In the genomic region with DNA sequence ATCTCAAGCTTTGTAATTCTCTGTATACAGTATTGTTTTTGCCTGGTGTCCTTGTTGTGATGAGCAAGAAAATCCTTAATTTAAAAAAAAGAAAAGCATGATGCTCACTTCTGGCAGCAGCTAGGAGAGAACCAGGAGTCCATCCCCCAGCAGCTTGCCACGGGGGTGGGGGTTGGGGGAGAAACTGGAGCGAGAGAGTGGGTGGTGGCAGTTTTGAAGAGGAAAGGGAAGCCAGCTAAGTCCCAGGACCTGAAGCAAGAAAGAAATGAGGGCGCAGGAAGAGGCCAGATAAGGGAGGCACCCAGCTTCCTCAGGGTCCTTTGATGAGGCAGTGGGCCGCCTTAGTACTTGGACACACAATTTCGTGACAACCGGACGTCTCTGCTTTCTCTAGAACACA, we compare ENCODE assay signal across 17 cellular contexts. TPM values are rescaled to one million over a fixed set of nuclear protein-coding genes. Genes with fewer than 3 reads are reported as not detected.
"Had no signal": no experiment of that assay in that cellular context is flagged by ENCODE, and none has a peak within 500 bp of the region (broad histone marks: within the 10 kb centered on the region; RNA-seq: fewer than 3 reads in every experiment).

No MANE protein-coding gene starts in this region.

- H3K27me3 ChIP-seq: left lung, SJCRH30 had no signal

- H3K27ac Mint-ChIP-seq: activated T-helper 2 cell treated with anti-CD3 and anti-CD28 coated beads, Interferon-gamma antibody, Interleukin-2, Interleukin-4, amounts not matched to agents 10 μg/mL and 5 μg/mL and 100 μg/mL, durations not matched to agents 14 hours and 24 hours and 36 hours; nephron progenitor cell had no signal

- H3K9me3 Mint-ChIP-seq: activated CD4-positive, alpha-beta memory T cell treated with anti-CD3 and anti-CD28 coated beads for 36 hours; activated naive CD4-positive, alpha-beta T cell treated with anti-CD3 and anti-CD28 coated beads, Interleukin-2, amount 50 U/mL, for 24 hours; activated T-helper 2 cell treated with anti-CD3 and anti-CD28 coated beads, Interferon-gamma antibody, Interleukin-2, Interleukin-4, amounts not matched to agents 10 μg/mL and 5 μg/mL and 100 μg/mL, durations not matched to agents 14 hours and 24 hours and 36 hours; nephron progenitor cell; stimulated activated naive CD8-positive, alpha-beta T cell treated with anti-CD3 and anti-CD28 coated beads, Interleukin-15, amount 100 ng/mL, for 72 hours had no signal

- ATAC-seq: left lung; stimulated activated naive CD8-positive, alpha-beta T cell treated with anti-CD3 and anti-CD28 coated beads, Interleukin-15, amount 100 ng/mL, for 72 hours had no signal

- DNase-seq: activated CD4-positive, alpha-beta memory T cell treated with anti-CD3 and anti-CD28 coated beads for 36 hours; activated CD8-positive, alpha-beta memory T cell treated with anti-CD3 and anti-CD28 coated beads, Interleukin-2, amount 50 U/mL, for 4 hours; effector CD4-positive, alpha-beta T cell; islet precursor cell; left lung; nephron progenitor cell; SJCRH30; stimulated activated CD4-positive, alpha-beta T cell treated with anti-CD3 and anti-CD28 coated beads, Interleukin-15, amount 100 ng/mL, for 24 hours; stimulated activated CD4-positive, alpha-beta T cell treated with anti-CD3 and anti-CD28 coated beads, Interleukin-4, amount 100 ng/mL, for 24 hours; stimulated activated naive CD8-positive, alpha-beta T cell treated with anti-CD3 and anti-CD28 coated beads, Interleukin-15, amount 100 ng/mL, for 72 hours; T1000; trophoblast cell had no signal

- H3K9me3 ChIP-seq: left lung, SJCRH30 had no signal

- H3K27ac ChIP-seq: left lung, SJCRH30 had no signal

- FAIRE-seq: bronchial epithelial cell, frontal cortex had no signal

- H3K27me3 Mint-ChIP-seq: activated CD4-positive, alpha-beta memory T cell treated with anti-CD3 and anti-CD28 coated beads for 36 hours; activated naive CD4-positive, alpha-beta T cell treated with anti-CD3 and anti-CD28 coated beads, Interleukin-2, amount 50 U/mL, for 24 hours; stimulated activated naive CD8-positive, alpha-beta T cell treated with anti-CD3 and anti-CD28 coated beads, Interleukin-15, amount 100 ng/mL, for 72 hours had no signal

- H3K4me3 ChIP-seq: left lung, SJCRH30 had no signal

- H3K4me3 Mint-ChIP-seq: activated CD4-positive, alpha-beta memory T cell treated with anti-CD3 and anti-CD28 coated beads for 36 hours; activated naive CD4-positive, alpha-beta T cell treated with anti-CD3 and anti-CD28 coated beads, Interleukin-2, amount 50 U/mL, for 24 hours; nephron progenitor cell; stimulated activated naive CD8-positive, alpha-beta T cell treated with anti-CD3 and anti-CD28 coated beads, Interleukin-15, amount 100 ng/mL, for 72 hours had no signal

- H3K4me1 ChIP-seq: SJCRH30 had no signal

RNA-seq across cellular contexts. Expression of a gene that starts 47.7 kb away (rescaled TPM):
- total RNA-seq: activated CD4-positive, alpha-beta memory T cell treated with anti-CD3 and anti-CD28 coated beads for 36 hours; bronchial epithelial cell; osteoblast had no signal
